In genomic region chrX:131778269-131779218, GRCh38 we compare ENCODE assay signal across 9 cellular contexts.
DNase-seq lines count a peak whose midpoint lies in the region; ATAC-seq and TF ChIP-seq lines count a peak whose summit lies in the region.
"Had no signal": no experiment of that assay in that cellular context is flagged by ENCODE, and none has a peak within 500 bp of the region (broad histone marks: within the 10 kb centered on the region; RNA-seq: fewer than 3 reads in every experiment).

No MANE protein-coding gene starts in this region.

- H3K36me3 Mint-ChIP-seq in MCF 10A (ENCODE audit: insufficient read depth, unreplicated experiment): peaks cover 6% of the 10 kb centered on the region

- H3K27ac Mint-ChIP-seq in MCF 10A (ENCODE audit: low read depth, unreplicated experiment): peak overlapping the region; percentile 97

- H3K4me3 ChIP-seq in retinal pigment epithelial cell (ENCODE audit: low read length) (peak overlapping the region; percentile 54), upper lobe of right lung (no peak overlapping the region)

- CTCF ChIA-PET in MCF 10A (lab: Yijun Ruan, JAX): interaction anchor here (0.7 to 1.1 kb wide), 4 partner anchors 11 to 1610 kb away, joined by 3 to 5 read pairs (median 3); no protein-coding TSS in a partner anchor

- H3K9me3 Mint-ChIP-seq in MCF 10A (ENCODE audit: unreplicated experiment): no peaks in the 10 kb centered on the region

- no peaks in the 10 kb centered on the region for H3K36me3 ChIP-seq in upper lobe of right lung

- H3K27me3 Mint-ChIP-seq in MCF 10A (ENCODE audit: insufficient read depth, unreplicated experiment): peaks cover 9% of the 10 kb centered on the region

- peak; percentile 94 for DNase-seq in HT-29 (ENCODE audit: low spot score)
- DNase-seq in MCF 10A (ENCODE audit: unreplicated experiment): peak; percentile 88
- no peak for DNase-seq in retinal pigment epithelial cell (ENCODE audit: low read depth)
- DNase-seq in GOT3 (lab: John Stamatoyannopoulos, UW): no peak
- no peak for DNase-seq in cortex of kidney (lab: John Stamatoyannopoulos, UW)
- DNase-seq in upper lobe of right lung: no peak

- H3K4me1 ChIP-seq in upper lobe of right lung: no peaks in the 10 kb centered on the region
- H3K4me1 ChIP-seq: parathyroid adenoma had no signal

- no peaks in the 10 kb centered on the region for H3K27me3 ChIP-seq in upper lobe of right lung

- ATAC-seq in GM18511 (IDR thresholded peaks at IDR 0.05; ENCODE audit: unreplicated experiment) (peak; percentile 64), HG02798 (IDR thresholded peaks at IDR 0.05; ENCODE audit: poor library complexity, unreplicated experiment) (no peak), upper lobe of right lung (no peak)

- no peaks in the 10 kb centered on the region for H3K9me3 ChIP-seq in upper lobe of right lung

- peak; percentile 39 for TF ChIP-seq CTCF in MCF 10A (IDR thresholded peaks at IDR 0.05; ENCODE audit: unreplicated experiment)
- TF ChIP-seq CTCF in retinal pigment epithelial cell (conservative IDR thresholded peaks at IDR 0.05; ENCODE audit: low read depth, low read length): peak; percentile 25
- TF ChIP-seq CTCF in upper lobe of right lung (IDR thresholded peaks at IDR 0.05): no peak

- H3K4me1 Mint-ChIP-seq in MCF 10A (ENCODE audit: insufficient read depth, unreplicated experiment): peaks cover 9% of the 10 kb centered on the region

- no peak overlapping the region for H3K27ac ChIP-seq in upper lobe of right lung
- H3K27ac ChIP-seq: parathyroid adenoma had no signal

- intact Hi-C loops in MCF 10A (cut with micrococcal nuclease): loop anchor here (1.0 to 2.0 kb wide), 3 partner anchors 31 to 49 kb away; no protein-coding TSS in a partner anchor
- intact Hi-C loops in upper lobe of right lung (cut with DNase I): no loop called here

- POLR2A ChIA-PET in MCF 10A (lab: Yijun Ruan, JAX): interaction anchor here (0.7 to 0.8 kb wide), 2 partner anchors 11 to 16 kb away, joined by 3 to 4 read pairs; no protein-coding TSS in a partner anchor

- peak overlapping the region; percentile 72 for H3K4me3 Mint-ChIP-seq in MCF 10A (ENCODE audit: unreplicated experiment)

- BruUV-seq in MCF 10A (replicated peaks; lab: Mats Ljungman, UMichigan): no TSS peak

Comparison
In these comparisons a context has a peak if more than half of its experiments do, and no peak if none do; other contexts are left out.
1. DNase-seq: peak in HT-29 (single experiment) and MCF 10A (single experiment); none in retinal pigment epithelial cell (single experiment), GOT3 (single experiment), cortex of kidney (single experiment) and upper lobe of right lung (single experiment).